ENCODE assay signal across 8 cellular contexts in the genomic region with DNA sequence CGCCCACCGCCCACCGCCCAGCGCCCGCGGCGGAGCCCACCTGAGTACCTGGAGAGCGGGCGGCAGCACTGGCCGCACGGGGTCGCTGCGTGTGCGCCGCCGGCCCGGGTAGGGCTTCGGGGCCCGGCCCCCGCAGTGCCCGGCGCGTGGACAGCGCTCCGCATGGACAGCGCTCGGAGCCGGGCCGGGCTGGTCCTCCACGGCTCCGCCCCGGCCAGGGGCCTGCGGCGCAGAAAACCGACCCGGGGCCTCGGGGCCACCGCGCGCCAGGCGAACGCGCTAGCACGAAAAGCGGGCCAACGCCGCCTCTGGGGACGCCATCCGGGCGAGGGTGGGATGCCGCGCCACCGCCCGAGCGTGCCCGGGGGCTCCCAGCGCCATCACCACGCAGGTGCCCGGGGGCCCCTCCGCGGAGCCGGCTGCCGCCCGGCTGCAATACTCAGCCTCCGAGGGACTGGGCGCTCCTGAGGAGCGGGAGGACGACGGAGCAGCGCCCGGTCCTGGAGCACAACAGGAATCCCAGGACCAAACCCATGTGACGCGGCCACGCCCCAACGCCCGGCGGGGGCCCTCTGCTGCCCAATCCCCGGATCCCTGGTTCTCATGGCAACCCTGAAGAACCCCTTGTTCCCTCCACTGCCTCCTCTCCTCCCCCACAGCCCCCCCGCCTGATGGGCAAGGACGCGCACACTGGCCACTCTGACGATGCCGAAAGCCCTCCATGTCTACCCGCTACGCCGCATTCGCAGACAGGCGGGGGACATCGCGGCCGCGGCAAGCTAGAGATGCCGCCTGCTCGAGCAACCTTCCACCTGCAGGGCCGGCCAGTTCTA. TPM values are rescaled to one million over a fixed set of nuclear protein-coding genes. Genes with fewer than 3 reads are reported as not detected.
DNase-seq lines count a peak whose midpoint lies in the region; TF ChIP-seq lines count a peak whose summit lies in the region.

A gene (minus strand): TSS at position 521 of the 833 bp plus-strand sequence. CDS start 50,574 bp downstream, outside the sequence.

- H3K4me3 Mint-ChIP-seq in T-helper 1 cell treated with Interleukin-12 subunit alpha and Interleukin-12 subunit beta and Interleukin-4 antibody, amounts not matched to agents 30 μg/mL and 1 μg/mL, for 36 hours, result peak within 1 kb of the TSS; percentile 68
- peak within 1 kb of the TSS; percentile 84 for H3K4me3 Mint-ChIP-seq in endothelial cell (ENCODE audit: unreplicated experiment)

- H3K27me3 Mint-ChIP-seq in T-helper 1 cell treated with Interleukin-12 subunit alpha and Interleukin-12 subunit beta and Interleukin-4 antibody, amounts not matched to agents 30 μg/mL and 1 μg/mL, for 36 hours (ENCODE audit: low read depth), result peaks cover 51% of the 10 kb centered on the region
- H3K27me3 Mint-ChIP-seq in endothelial cell (ENCODE audit: unreplicated experiment), result peaks cover 5% of the 10 kb centered on the region

- no peak within 1 kb of the TSS for H2BK15ac ChIP-seq in mesendoderm (replicated peaks; ENCODE audit: low read depth)

- H3K4ac ChIP-seq in mesendoderm (ENCODE audit: low read depth, low read length), result no peak within 1 kb of the TSS

- H3K9me3 ChIP-seq in thymus (ENCODE audit: control insufficient read depth), result no peaks in the 10 kb centered on the region

- H3K18ac ChIP-seq in mesendoderm (ENCODE audit: low read length), result no peak within 1 kb of the TSS

- H3K36me3 Mint-ChIP-seq in T-helper 1 cell treated with Interleukin-12 subunit alpha and Interleukin-12 subunit beta and Interleukin-4 antibody, amounts not matched to agents 30 μg/mL and 1 μg/mL, for 36 hours (ENCODE audit: low read depth), result no peaks in the 10 kb centered on the region
- H3K36me3 Mint-ChIP-seq in endothelial cell (ENCODE audit: low read depth, unreplicated experiment), result peaks cover 27% of the 10 kb centered on the region

- no CpG with 5 or more reads among the region's 95 CpGs for WGBS in mesendoderm (ENCODE audit: extremely low coverage, insufficient coverage, low lambda C conversion rate)
- WGBS in thymus, result 55% methylated on average over 95 of the region's 95 CpGs

- peaks cover 15% of the 10 kb centered on the region for H3K4me1 Mint-ChIP-seq in T-helper 1 cell treated with Interleukin-12 subunit alpha and Interleukin-12 subunit beta and Interleukin-4 antibody, amounts not matched to agents 30 μg/mL and 1 μg/mL, for 36 hours (ENCODE audit: low read depth)
- peaks cover 42% of the 10 kb centered on the region for H3K4me1 Mint-ChIP-seq in endothelial cell (ENCODE audit: unreplicated experiment)

- H3K36me3 ChIP-seq in mesendoderm (ENCODE audit: control insufficient read depth, insufficient read depth, low read length) (peaks cover 2% of the 10 kb centered on the region), thymus (ENCODE audit: control insufficient read depth, insufficient read depth) (no peaks in the 10 kb centered on the region)

- no peak within 1 kb of the TSS for H4K8ac ChIP-seq in mesendoderm (ENCODE audit: low read depth, low read length)

- H3K56ac ChIP-seq in mesendoderm (ENCODE audit: low read length), result peak within 1 kb of the TSS; percentile 65

- peaks cover 50% of the 10 kb centered on the region for H3K79me1 ChIP-seq in mesendoderm (ENCODE audit: low read length)

- peaks cover 2% of the 10 kb centered on the region for H3K4me1 ChIP-seq in mesendoderm (ENCODE audit: control insufficient read depth, low read depth, low read length)
- H3K4me1 ChIP-seq in thymus (ENCODE audit: control insufficient read depth, insufficient read depth, low read length), result no peaks in the 10 kb centered on the region

- no peaks in the 10 kb centered on the region for H3K27me3 ChIP-seq in mesendoderm (ENCODE audit: insufficient read depth, low read length, poor library complexity)
- H3K27me3 ChIP-seq in thymus (ENCODE audit: control insufficient read depth, insufficient read depth), result no peaks in the 10 kb centered on the region

- no peak within 1 kb of the TSS for H3K9ac ChIP-seq in mesendoderm (ENCODE audit: low read length)

- H2BK120ac ChIP-seq in mesendoderm (ENCODE audit: low read depth, low read length), result no peak within 1 kb of the TSS

- peak; percentile 28 for DNase-seq in NCI-H510A treated with DMSO at 0.1 percent for 48 hours (lab: John Stamatoyannopoulos, UW)
- no peak for DNase-seq in NCI-H510A (lab: John Stamatoyannopoulos, UW)
- peak; percentile 36 for DNase-seq in endothelial cell (ENCODE audit: low spot score)
- DNase-seq in mesendoderm, result peak; percentile 56
- no peak for DNase-seq in HuH-7.5 (ENCODE audit: low spot score)
- DNase-seq in NCI-H2107 (lab: John Stamatoyannopoulos, UW), result no peak

- H3K4me3 ChIP-seq in mesendoderm (ENCODE audit: low read length) (peak within 1 kb of the TSS; percentile 1), thymus (ENCODE audit: low read length) (peak within 1 kb of the TSS; percentile 36)

- TF ChIP-seq CTCF in endothelial cell (IDR thresholded peaks at IDR 0.05; ENCODE audit: unreplicated experiment), result no peak

- no peak within 1 kb of the TSS for H4K5ac ChIP-seq in mesendoderm (ENCODE audit: low read length)

- H3K9me3 Mint-ChIP-seq in T-helper 1 cell treated with Interleukin-12 subunit alpha and Interleukin-12 subunit beta and Interleukin-4 antibody, amounts not matched to agents 30 μg/mL and 1 μg/mL, for 36 hours, result no peaks in the 10 kb centered on the region
- no peaks in the 10 kb centered on the region for H3K9me3 Mint-ChIP-seq in endothelial cell (ENCODE audit: unreplicated experiment)

- H3K23ac ChIP-seq in mesendoderm (ENCODE audit: low read length), result no peak within 1 kb of the TSS

- peak within 1 kb of the TSS; percentile 59 for H3K4me2 ChIP-seq in mesendoderm (ENCODE audit: low read length)

- no peak within 1 kb of the TSS for H2AK5ac ChIP-seq in mesendoderm (ENCODE audit: low read length)

- H3K79me2 ChIP-seq in mesendoderm (ENCODE audit: control insufficient read depth, insufficient read depth, low read length), result peaks cover 91% of the 10 kb centered on the region

- no peak within 1 kb of the TSS for H2BK5ac ChIP-seq in mesendoderm (ENCODE audit: low read length)

- H3K27ac ChIP-seq in mesendoderm (ENCODE audit: low read depth, low read length) (no peak within 1 kb of the TSS), thymus (ENCODE audit: low read depth) (no peak within 1 kb of the TSS)

- H3K27ac Mint-ChIP-seq in T-helper 1 cell treated with Interleukin-12 subunit alpha and Interleukin-12 subunit beta and Interleukin-4 antibody, amounts not matched to agents 30 μg/mL and 1 μg/mL, for 36 hours, result no peak within 1 kb of the TSS
- H3K27ac Mint-ChIP-seq in endothelial cell (ENCODE audit: unreplicated experiment), result no peak within 1 kb of the TSS

RNA-seq across cellular contexts. Expression of the gene that starts here (rescaled TPM):
- 164 TPM for total RNA-seq in endothelial cell (ENCODE audit: unreplicated experiment)
- polyA plus RNA-seq in mesendoderm (2013, experiment 1 of 2), result 29.6 TPM
- 29.5 TPM for polyA plus RNA-seq in mesendoderm (2013, experiment 2 of 2)
- 7.8 TPM for polyA plus RNA-seq in thymus

Comparison
In these comparisons a context has a peak if more than half of its experiments do, and no peak if none do; other contexts are left out.
1. DNase-seq: peak in NCI-H510A treated with DMSO at 0.1 percent for 48 hours (single experiment), endothelial cell (single experiment) and mesendoderm (single experiment); none in NCI-H510A (single experiment), HuH-7.5 (single experiment) and NCI-H2107 (single experiment).